21 cellular contexts compared by ENCODE assay signal in the genomic region with DNA sequence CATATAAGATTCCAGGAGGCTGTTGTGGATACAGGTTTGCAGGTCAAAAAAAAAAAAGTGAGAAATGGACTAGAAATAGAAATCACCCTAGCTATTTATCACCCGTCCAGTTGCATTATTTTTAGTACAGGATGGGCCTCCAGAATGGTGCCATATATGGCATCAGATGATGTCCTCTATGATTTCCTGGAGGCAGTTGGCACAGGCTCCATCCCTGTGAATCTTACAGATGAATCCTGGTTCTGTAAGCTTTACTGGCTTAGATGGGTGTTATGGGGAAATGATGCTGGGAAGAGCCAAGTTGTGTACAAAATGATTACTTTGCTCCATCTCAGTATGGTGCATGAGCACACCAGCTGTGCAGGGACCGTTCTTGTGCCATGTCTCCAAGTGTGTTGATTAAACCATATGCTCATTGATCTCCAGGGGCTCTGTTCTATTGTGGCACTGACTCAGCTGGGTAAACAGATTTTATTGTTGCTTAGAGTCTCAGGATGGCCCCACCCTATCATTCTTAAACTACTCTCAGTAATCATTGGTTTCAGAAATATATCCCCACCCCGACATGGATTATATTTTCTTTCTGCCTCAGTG.
DNase-seq lines count a peak whose midpoint lies in the region; ATAC-seq and TF ChIP-seq lines count a peak whose summit lies in the region.
"Had no signal": no experiment of that assay in that cellular context is flagged by ENCODE, and none has a peak within 500 bp of the region (broad histone marks: within the 10 kb centered on the region; RNA-seq: fewer than 3 reads in every experiment).

No MANE protein-coding gene starts in this region.

- TF ChIP-seq RAD21 in SK-N-SH (IDR thresholded peaks at IDR 0.05; ENCODE audit: low read length), result no peak

- CTCF ChIA-PET in SK-N-SH (lab: Yijun Ruan, JAX), result interaction anchor here (0.7 to 1.0 kb wide), 2 partner anchors 13 to 15 kb away, joined by 3 read pairs; no protein-coding TSS in a partner anchor

- peak; percentile 82 to 90 (median 89) for ATAC-seq in heart left ventricle
- ATAC-seq in activated T-cell treated with anti-CD3 and anti-CD28 coated beads, Interleukin-2, amount 50 U/mL, for 72 hours (replicated peaks in 1 of 2), result no peak

- H3K4me3 Mint-ChIP-seq in activated T-cell treated with anti-CD3 and anti-CD28 coated beads, Interleukin-2, amount 50 U/mL, for 72 hours, result no peak overlapping the region
- H3K4me3 Mint-ChIP-seq: activated CD4-positive, alpha-beta memory T cell treated with anti-CD3 and anti-CD28 coated beads for 36 hours; activated naive CD4-positive, alpha-beta T cell treated with anti-CD3 and anti-CD28 coated beads for 36 hours; T-helper 1 cell treated with Interleukin-12 subunit alpha and Interleukin-12 subunit beta and Interleukin-4 antibody, amounts not matched to agents 30 μg/mL and 1 μg/mL, for 36 hours had no signal

- 45 to 58% (median 55%) methylated on average over 3 of the region's 3 CpGs for WGBS in heart left ventricle, 4 donors
- 30% methylated on average over 3 of the region's 3 CpGs for WGBS in SK-N-SH (ENCODE audit: low lambda C conversion rate)

- H3K9ac ChIP-seq in SK-N-SH, result no peak overlapping the region

- no peaks in the 10 kb centered on the region for H3K79me2 ChIP-seq in SK-N-SH (ENCODE audit: insufficient read depth)

- DNase-seq in heart left ventricle, result peak in 3 of 5 donors; percentile 22 to 31 (median 27)
- no peak for DNase-seq in cardiac septum (ENCODE audit: low spot score)
- peak; percentile 87 to 98 for DNase-seq in NCI-H2081 (lab: John Stamatoyannopoulos, UW)
- peak; percentile 85 to 92 for DNase-seq in cerebellar nuclear complex (lab: John Stamatoyannopoulos, UW)
- DNase-seq in ureter (ENCODE audit: low spot score), result peak; percentile 46
- DNase-seq in activated T-cell treated with anti-CD3 and anti-CD28 coated beads, Interleukin-2, amount 50 U/mL, for 72 hours, result no peak
- no peak for DNase-seq in EL
- no peak for DNase-seq in SK-N-SH
- DNase-seq: activated CD4-positive, alpha-beta memory T cell treated with anti-CD3 and anti-CD28 coated beads for 36 hours; activated naive CD4-positive, alpha-beta T cell treated with anti-CD3 and anti-CD28 coated beads for 36 hours; anterior cingulate cortex; CD4-positive, CD25-positive, alpha-beta regulatory T cell; effector memory CD4-positive, alpha-beta T cell; esophagus squamous epithelium; IMR-90; psoas muscle; spleen; stimulated activated CD4-positive, alpha-beta T cell treated with anti-CD3 and anti-CD28 coated beads, Interleukin-4, amount 100 ng/mL, for 4 hours had no signal

- no peaks in the 10 kb centered on the region for H3K9me2 ChIP-seq in SK-N-SH

- POLR2A ChIA-PET in SK-N-SH (lab: Yijun Ruan, JAX), result no interaction called here

- peaks cover 4 to 8% of the 10 kb centered on the region in 2 donors for H3K9me3 Mint-ChIP-seq in activated T-cell treated with anti-CD3 and anti-CD28 coated beads, Interleukin-2, amount 50 U/mL, for 72 hours

- no peaks in the 10 kb centered on the region for H4K20me1 ChIP-seq in SK-N-SH (ENCODE audit: insufficient read depth)

- no peak for TF ChIP-seq POLR2A in heart left ventricle (IDR thresholded peaks at IDR 0.05)

- no peaks in the 10 kb centered on the region for H3K36me3 ChIP-seq in heart left ventricle
- H3K36me3 ChIP-seq in SK-N-SH (replicated peaks in 1 of 2; ENCODE audit: control insufficient read depth in 1 of 2, insufficient read depth in 2 of 2, low read length in 1 of 2), result no peaks in the 10 kb centered on the region
- H3K36me3 ChIP-seq: esophagus squamous epithelium, spleen, vagina had no signal

- no peak overlapping the region for H3K4me3 ChIP-seq in heart left ventricle
- no peak overlapping the region for H3K4me3 ChIP-seq in SK-N-SH (ENCODE audit: low read depth in 2 of 2, low read length in 1 of 2)
- H3K4me3 ChIP-seq: esophagus squamous epithelium, psoas muscle, spleen, vagina had no signal

- no peak overlapping the region for H3K27ac Mint-ChIP-seq in activated T-cell treated with anti-CD3 and anti-CD28 coated beads, Interleukin-2, amount 50 U/mL, for 72 hours
- H3K27ac Mint-ChIP-seq: activated CD4-positive, alpha-beta memory T cell treated with anti-CD3 and anti-CD28 coated beads for 36 hours; activated naive CD4-positive, alpha-beta T cell treated with anti-CD3 and anti-CD28 coated beads for 36 hours; CD4-positive, CD25-positive, alpha-beta regulatory T cell; T-helper 1 cell treated with Interleukin-12 subunit alpha and Interleukin-12 subunit beta and Interleukin-4 antibody, amounts not matched to agents 30 μg/mL and 1 μg/mL, for 36 hours had no signal

- H3K27me3 ChIP-seq in heart left ventricle, result no peaks in the 10 kb centered on the region
- no peaks in the 10 kb centered on the region for H3K27me3 ChIP-seq in SK-N-SH (ENCODE audit: insufficient read depth)
- H3K27me3 ChIP-seq: esophagus squamous epithelium, spleen, vagina had no signal

- no peaks in the 10 kb centered on the region for H3F3A ChIP-seq in SK-N-SH (replicated peaks; ENCODE audit: insufficient read depth)

- H3K4me1 ChIP-seq in heart left ventricle (peaks cover 0 to 6% (median 0%) of the 10 kb centered on the region in 12 donors), SK-N-SH (ENCODE audit: control insufficient read depth in 1 of 2, insufficient read depth in 2 of 2, low read depth in 1 of 2, low read length in 1 of 2) (no peaks in the 10 kb centered on the region)
- H3K4me1 ChIP-seq: esophagus squamous epithelium, psoas muscle, spleen, vagina had no signal

- no peaks in the 10 kb centered on the region for H3K36me3 Mint-ChIP-seq in activated T-cell treated with anti-CD3 and anti-CD28 coated beads, Interleukin-2, amount 50 U/mL, for 72 hours (ENCODE audit: insufficient read depth in 2 of 2)
- H3K36me3 Mint-ChIP-seq: activated CD4-positive, alpha-beta memory T cell treated with anti-CD3 and anti-CD28 coated beads for 36 hours; CD4-positive, CD25-positive, alpha-beta regulatory T cell had no signal

- no peak overlapping the region for H3K4me2 ChIP-seq in SK-N-SH

- H3K4me1 Mint-ChIP-seq in activated T-cell treated with anti-CD3 and anti-CD28 coated beads, Interleukin-2, amount 50 U/mL, for 72 hours (ENCODE audit: low read depth), result no peaks in the 10 kb centered on the region
- H3K4me1 Mint-ChIP-seq: CD4-positive, CD25-positive, alpha-beta regulatory T cell had no signal

- TF ChIP-seq CTCF in heart left ventricle (IDR thresholded peaks at IDR 0.05) (no peak), SK-N-SH (IDR thresholded peaks at IDR 0.05) (no peak)

- H3K9me3 ChIP-seq in heart left ventricle, result no peaks in the 10 kb centered on the region
- H3K9me3 ChIP-seq in SK-N-SH, result 0 out of 2 replicates have a peak, but pooled peaks cover 4% of the 10 kb centered on the region
- H3K9me3 ChIP-seq: esophagus squamous epithelium, psoas muscle, spleen, vagina had no signal

- intact Hi-C loops in heart left ventricle (cut with DNase I) (loop anchor here in 1 of 10 donors (10.0 kb wide), 1 partner anchor 125 kb away; no protein-coding TSS in a partner anchor), cardiac septum (cut with DNase I) (loop anchor here (5.0 kb wide), 1 partner anchor 128 kb away; no protein-coding TSS in a partner anchor)

- no peak for TF ChIP-seq EP300 in SK-N-SH (IDR thresholded peaks at IDR 0.05; ENCODE audit: borderline replicate concordance in 1 of 2, low read depth in 1 of 2, low read length in 1 of 2)

- H3K27ac ChIP-seq in heart left ventricle (peak overlapping the region in 4 of 12 donors; percentile 4 to 47 (median 38)), SK-N-SH (ENCODE audit: low read depth in 2 of 2, low read length in 1 of 2) (no peak overlapping the region)
- H3K27ac ChIP-seq: psoas muscle, spleen, vagina, VCaP had no signal

- H2AFZ ChIP-seq in SK-N-SH (ENCODE audit: low read depth), result no peak overlapping the region

- no peaks in the 10 kb centered on the region for H3K27me3 Mint-ChIP-seq in activated T-cell treated with anti-CD3 and anti-CD28 coated beads, Interleukin-2, amount 50 U/mL, for 72 hours (ENCODE audit: low read depth)
- H3K27me3 Mint-ChIP-seq: activated CD4-positive, alpha-beta memory T cell treated with anti-CD3 and anti-CD28 coated beads for 36 hours had no signal

TF ChIP-seq in SK-N-SH, 30 proteins besides CTCF, POLR2A, EP300 and RAD21 (continues in another document):
- TF ChIP-seq RCOR1 (IDR thresholded peaks at IDR 0.05; ENCODE audit: low read length), result no peak
- TF ChIP-seq, protein P1, sequence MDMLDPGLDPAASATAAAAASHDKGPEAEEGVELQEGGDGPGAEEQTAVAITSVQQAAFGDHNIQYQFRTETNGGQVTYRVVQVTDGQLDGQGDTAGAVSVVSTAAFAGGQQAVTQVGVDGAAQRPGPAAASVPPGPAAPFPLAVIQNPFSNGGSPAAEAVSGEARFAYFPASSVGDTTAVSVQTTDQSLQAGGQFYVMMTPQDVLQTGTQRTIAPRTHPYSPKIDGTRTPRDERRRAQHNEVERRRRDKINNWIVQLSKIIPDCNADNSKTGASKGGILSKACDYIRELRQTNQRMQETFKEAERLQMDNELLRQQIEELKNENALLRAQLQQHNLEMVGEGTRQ (IDR thresholded peaks at IDR 0.05; ENCODE audit: borderline replicate concordance, low read depth, low read length), result no peak
- TF ChIP-seq POLR2AphosphoS5 (IDR thresholded peaks at IDR 0.05; ENCODE audit: low read depth, low read length), result no peak
- no peak for TF ChIP-seq NRF1 (IDR thresholded peaks at IDR 0.05; ENCODE audit: low read depth, low read length)
- TF ChIP-seq MAX (IDR thresholded peaks at IDR 0.05; ENCODE audit: low read depth), result no peak
- TF ChIP-seq SIN3A (IDR thresholded peaks at IDR 0.05; ENCODE audit: borderline replicate concordance, low read depth, low read length), result no peak
- TF ChIP-seq, protein P2, sequence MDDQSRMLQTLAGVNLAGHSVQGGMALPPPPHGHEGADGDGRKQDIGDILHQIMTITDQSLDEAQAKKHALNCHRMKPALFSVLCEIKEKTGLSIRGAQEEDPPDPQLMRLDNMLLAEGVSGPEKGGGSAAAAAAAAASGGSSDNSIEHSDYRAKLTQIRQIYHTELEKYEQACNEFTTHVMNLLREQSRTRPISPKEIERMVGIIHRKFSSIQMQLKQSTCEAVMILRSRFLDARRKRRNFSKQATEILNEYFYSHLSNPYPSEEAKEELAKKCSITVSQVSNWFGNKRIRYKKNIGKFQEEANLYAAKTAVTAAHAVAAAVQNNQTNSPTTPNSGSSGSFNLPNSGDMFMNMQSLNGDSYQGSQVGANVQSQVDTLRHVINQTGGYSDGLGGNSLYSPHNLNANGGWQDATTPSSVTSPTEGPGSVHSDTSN (IDR thresholded peaks at IDR 0.05), result no peak
- TF ChIP-seq MXI1 (IDR thresholded peaks at IDR 0.05; ENCODE audit: low read depth, low read length), result no peak
- TF ChIP-seq NFIC (IDR thresholded peaks at IDR 0.05; ENCODE audit: borderline replicate concordance), result no peak
- no peak for TF ChIP-seq JUND (IDR thresholded peaks at IDR 0.05)
- TF ChIP-seq GABPA (IDR thresholded peaks at IDR 0.05; ENCODE audit: low read depth), result no peak

Comparison
In these comparisons a context has a peak if more than half of its experiments do, and no peak if none do; other contexts are left out.
1. DNase-seq: peak in heart left ventricle (3 of 5), NCI-H2081 (2 of 2), cerebellar nuclear complex (2 of 2) and ureter (single experiment); none in cardiac septum (single experiment), activated T-cell treated with anti-CD3 and anti-CD28 coated beads, Interleukin-2, amount 50 U/mL, for 72 hours (0 of 2), EL (single experiment) and SK-N-SH (single experiment).
2. ATAC-seq: peak in heart left ventricle (4 of 4); none in activated T-cell treated with anti-CD3 and anti-CD28 coated beads, Interleukin-2, amount 50 U/mL, for 72 hours (0 of 2).